ENCODE assay signal across 25 cellular contexts in the genomic region with DNA sequence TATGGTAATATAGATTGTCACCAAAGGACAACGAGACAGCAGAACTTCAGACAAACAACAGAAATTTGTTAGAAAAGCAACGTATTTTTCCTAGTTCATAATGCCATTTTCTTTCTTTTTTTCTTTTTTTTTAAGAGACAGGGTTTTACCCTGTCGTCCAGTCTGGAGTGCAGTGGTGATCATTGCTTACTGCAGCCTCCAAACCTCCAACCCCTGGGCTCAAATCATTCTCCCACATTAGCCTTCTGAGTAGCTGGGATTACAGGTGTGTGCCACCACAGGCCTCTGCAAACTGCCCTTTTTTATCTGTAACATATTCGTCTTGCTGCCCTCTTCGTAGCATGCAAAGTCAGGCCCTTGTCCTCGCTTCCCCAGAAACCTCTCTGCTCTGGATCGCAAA.
DNase-seq lines count a peak whose midpoint lies in the region; ATAC-seq and TF ChIP-seq lines count a peak whose summit lies in the region.
"Had no signal": no experiment of that assay in that cellular context is flagged by ENCODE, and none has a peak within 500 bp of the region (broad histone marks: within the 10 kb centered on the region; RNA-seq: fewer than 3 reads in every experiment).

No MANE protein-coding gene starts in this region.

- H3K27ac ChIP-seq in right atrium auricular region, result peak overlapping the region; percentile 33 to 37
- H3K27ac ChIP-seq in gastroesophageal sphincter, result peak overlapping the region in 3 of 4 donors; percentile 32 to 83 (median 48)
- no peak overlapping the region for H3K27ac ChIP-seq in neuronal stem cell (replicated peaks; ENCODE audit: low read length)
- H3K27ac ChIP-seq: foreskin keratinocyte, GM23248 had no signal

- H3K36me3 Mint-ChIP-seq in mesothelial cell of epicardium, result peaks cover 2% of the 10 kb centered on the region
- no peaks in the 10 kb centered on the region for H3K36me3 Mint-ChIP-seq in activated CD4-positive, alpha-beta memory T cell treated with anti-CD3 and anti-CD28 coated beads for 36 hours
- H3K36me3 Mint-ChIP-seq: activated naive CD8-positive, alpha-beta T cell treated with anti-CD3 and anti-CD28 coated beads, Interleukin-2, amount 10 ng/mL, durations not matched to agents 7 days and 5 days had no signal

- no peaks in the 10 kb centered on the region for H3K9me3 Mint-ChIP-seq in mesothelial cell of epicardium
- H3K9me3 Mint-ChIP-seq in activated CD4-positive, alpha-beta memory T cell treated with anti-CD3 and anti-CD28 coated beads for 36 hours, result no peaks in the 10 kb centered on the region
- H3K9me3 Mint-ChIP-seq: activated CD8-positive, alpha-beta T cell treated with anti-CD3 and anti-CD28 coated beads for 36 hours; activated naive CD8-positive, alpha-beta T cell treated with anti-CD3 and anti-CD28 coated beads, Interleukin-2, amount 10 ng/mL, durations not matched to agents 7 days and 5 days had no signal

- no peak for TF ChIP-seq CTCF in right atrium auricular region (IDR thresholded peaks at IDR 0.05)
- TF ChIP-seq CTCF in gastroesophageal sphincter (IDR thresholded peaks at IDR 0.05), result no peak
- no peak for TF ChIP-seq CTCF in mesothelial cell of epicardium (IDR thresholded peaks at IDR 0.05; ENCODE audit: unreplicated experiment)

- no peak overlapping the region for H3K4ac ChIP-seq in neuronal stem cell (ENCODE audit: low read length)

- H3K9ac ChIP-seq in neuronal stem cell (ENCODE audit: low read depth, low read length, poor library complexity), result peak overlapping the region; percentile 45
- H3K9ac ChIP-seq: GM23248 had no signal

- no peak overlapping the region for H3K27ac Mint-ChIP-seq in mesothelial cell of epicardium
- no peak overlapping the region for H3K27ac Mint-ChIP-seq in activated CD4-positive, alpha-beta memory T cell treated with anti-CD3 and anti-CD28 coated beads for 36 hours
- H3K27ac Mint-ChIP-seq: activated CD8-positive, alpha-beta T cell treated with anti-CD3 and anti-CD28 coated beads for 36 hours; activated naive CD8-positive, alpha-beta T cell treated with anti-CD3 and anti-CD28 coated beads, Interleukin-2, amount 10 ng/mL, durations not matched to agents 7 days and 5 days had no signal

- no peak for TF ChIP-seq EP300 in gastroesophageal sphincter (IDR thresholded peaks at IDR 0.05)

- TF ChIP-seq POLR2A in gastroesophageal sphincter (IDR thresholded peaks at IDR 0.05), result no peak

- no peak overlapping the region for H3K4me3 ChIP-seq in right atrium auricular region
- H3K4me3 ChIP-seq in gastroesophageal sphincter, result no peak overlapping the region
- H3K4me3 ChIP-seq in neuronal stem cell (ENCODE audit: low read length in 2 of 2), result no peak overlapping the region
- H3K4me3 ChIP-seq: GM23248, tibial nerve had no signal

- no peak overlapping the region for H4K91ac ChIP-seq in neuronal stem cell (ENCODE audit: low read depth, low read length, poor library complexity)

- H2AK5ac ChIP-seq in neuronal stem cell (ENCODE audit: low read depth, low read length), result no peak overlapping the region

- no peak overlapping the region for H2AFZ ChIP-seq in neuronal stem cell (ENCODE audit: low read length)
- H2AFZ ChIP-seq: GM23248 had no signal

- peaks cover 1% of the 10 kb centered on the region for H3K27me3 Mint-ChIP-seq in mesothelial cell of epicardium (ENCODE audit: low read depth)
- no peaks in the 10 kb centered on the region for H3K27me3 Mint-ChIP-seq in activated CD4-positive, alpha-beta memory T cell treated with anti-CD3 and anti-CD28 coated beads for 36 hours
- H3K27me3 Mint-ChIP-seq: activated CD8-positive, alpha-beta T cell treated with anti-CD3 and anti-CD28 coated beads for 36 hours had no signal

- CTCF ChIA-PET in activated CD4-positive, alpha-beta memory T cell treated with anti-CD3 and anti-CD28 coated beads for 36 hours (lab: Charles Lee), result no interaction called here

- no peak overlapping the region for H3K14ac ChIP-seq in neuronal stem cell (ENCODE audit: low read length)

- H2BK12ac ChIP-seq in neuronal stem cell (ENCODE audit: low read length), result no peak overlapping the region

- peaks cover 0 to 22% of the 10 kb centered on the region in 2 donors for H3K4me1 ChIP-seq in right atrium auricular region
- peaks cover 0 to 28% (median 0%) of the 10 kb centered on the region in 3 donors for H3K4me1 ChIP-seq in gastroesophageal sphincter
- H3K4me1 ChIP-seq in neuronal stem cell (ENCODE audit: control insufficient read depth in 2 of 2, insufficient read depth in 1 of 2, low read depth in 1 of 2, low read length in 2 of 2), result peaks cover 7 to 11% of the 10 kb centered on the region in 2 donors
- H3K4me1 ChIP-seq: foreskin keratinocyte had no signal

- ATAC-seq in left ventricle myocardium superior, result no peak
- ATAC-seq in gastroesophageal sphincter, result no peak
- no peak for ATAC-seq in GM21515 (IDR thresholded peaks at IDR 0.05; ENCODE audit: unreplicated experiment)
- ATAC-seq: activated CD8-positive, alpha-beta T cell treated with anti-CD3 and anti-CD28 coated beads for 36 hours; foreskin keratinocyte had no signal

- intact Hi-C loops in left ventricle myocardium superior (cut with micrococcal nuclease), result no loop called here
- intact Hi-C loops in activated CD4-positive, alpha-beta memory T cell treated with anti-CD3 and anti-CD28 coated beads for 36 hours (cut with micrococcal nuclease), result no loop called here

- H2BK15ac ChIP-seq in neuronal stem cell (ENCODE audit: low read length), result no peak overlapping the region

- no peak overlapping the region for H3K4me2 ChIP-seq in neuronal stem cell (ENCODE audit: insufficient read depth, low read length, poor library complexity, severe bottlenecking)

- peaks cover 47% of the 10 kb centered on the region for H3K36me3 ChIP-seq in right atrium auricular region
- H3K36me3 ChIP-seq in gastroesophageal sphincter, result peaks cover 0 to 56% of the 10 kb centered on the region in 2 donors
- peaks cover 10 to 72% of the 10 kb centered on the region in 2 donors for H3K36me3 ChIP-seq in neuronal stem cell (replicated peaks in 1 of 2; ENCODE audit: control insufficient read depth in 2 of 2, insufficient read depth in 2 of 2, low read length in 2 of 2)

- H3K23ac ChIP-seq in neuronal stem cell (ENCODE audit: low read depth, low read length, poor library complexity), result no peak overlapping the region

- POLR2A ChIA-PET in activated CD4-positive, alpha-beta memory T cell treated with anti-CD3 and anti-CD28 coated beads for 36 hours (lab: Charles Lee), result no interaction called here

- no peak overlapping the region for H2BK5ac ChIP-seq in neuronal stem cell (ENCODE audit: low read length)

- H3K9me3 ChIP-seq in right atrium auricular region (no peaks in the 10 kb centered on the region), gastroesophageal sphincter (no peaks in the 10 kb centered on the region), neuronal stem cell (replicated peaks in 1 of 2; ENCODE audit: control insufficient read depth in 2 of 2, insufficient read depth in 1 of 2, low read depth in 1 of 2, low read length in 2 of 2) (no peaks in the 10 kb centered on the region)
- H3K9me3 ChIP-seq: tibial nerve had no signal

- H3K18ac ChIP-seq in neuronal stem cell (ENCODE audit: low read length), result no peak overlapping the region

- peak overlapping the region; percentile 55 for H2BK120ac ChIP-seq in neuronal stem cell (ENCODE audit: low read depth, low read length)

- peaks cover 2% of the 10 kb centered on the region for H3K79me1 ChIP-seq in neuronal stem cell (ENCODE audit: low read depth, low read length)

- peaks cover 31% of the 10 kb centered on the region for H3K4me1 Mint-ChIP-seq in mesothelial cell of epicardium
- H3K4me1 Mint-ChIP-seq in activated CD4-positive, alpha-beta memory T cell treated with anti-CD3 and anti-CD28 coated beads for 36 hours (ENCODE audit: low read depth), result no peaks in the 10 kb centered on the region
- H3K4me1 Mint-ChIP-seq: activated naive CD8-positive, alpha-beta T cell treated with anti-CD3 and anti-CD28 coated beads, Interleukin-2, amount 10 ng/mL, durations not matched to agents 7 days and 5 days had no signal

- H3K27me3 ChIP-seq in right atrium auricular region, result no peaks in the 10 kb centered on the region
- H3K27me3 ChIP-seq in gastroesophageal sphincter, result no peaks in the 10 kb centered on the region
- H3K27me3 ChIP-seq in neuronal stem cell (ENCODE audit: control insufficient read depth in 3 of 3, insufficient read depth in 3 of 3, low read depth in 1 of 3, low read length in 3 of 3), result no peaks in the 10 kb centered on the region
- H3K27me3 ChIP-seq: foreskin keratinocyte, tibial nerve had no signal

- DNase-seq in right atrium auricular region (ENCODE audit: low spot score), result no peak
- no peak for DNase-seq in left ventricle myocardium superior
- DNase-seq in neuronal stem cell (ENCODE audit: low spot score), result no peak
- DNase-seq in NCI-H2171 treated with DMSO at 0.1 percent for 48 hours (lab: John Stamatoyannopoulos, UW), result no peak
- no peak for DNase-seq in mesothelial cell of epicardium (ENCODE audit: low spot score in 2 of 2, unreplicated experiment in 2 of 2)
- DNase-seq in activated CD4-positive, alpha-beta memory T cell treated with anti-CD3 and anti-CD28 coated beads for 36 hours, result no peak
- DNase-seq: activated CD8-positive, alpha-beta T cell treated with anti-CD3 and anti-CD28 coated beads for 36 hours; activated naive CD8-positive, alpha-beta T cell treated with anti-CD3 and anti-CD28 coated beads, Interleukin-2, amount 10 ng/mL, durations not matched to agents 7 days and 5 days; DMS79; effector CD4-positive, alpha-beta T cell; erythroblast; foreskin keratinocyte; GM23248; hypothalamus; islet precursor cell; NCI-H1436 treated with DMSO at 0.1 percent for 48 hours; NCI-H2107; NCI-H524 treated with DMSO at 0.1 percent for 48 hours; occipital lobe; SIG-M5; stimulated activated CD4-positive, alpha-beta T cell treated with anti-CD3 and anti-CD28 coated beads, Interleukin-4, amount 100 ng/mL, for 24 hours; stimulated activated naive CD4-positive, alpha-beta T cell treated with Interleukin-2 at 50 U/mL for 16 hours had no signal

- no peak overlapping the region for H3K4me3 Mint-ChIP-seq in mesothelial cell of epicardium
- no peak overlapping the region for H3K4me3 Mint-ChIP-seq in activated CD4-positive, alpha-beta memory T cell treated with anti-CD3 and anti-CD28 coated beads for 36 hours
- H3K4me3 Mint-ChIP-seq: activated CD8-positive, alpha-beta T cell treated with anti-CD3 and anti-CD28 coated beads for 36 hours; activated naive CD8-positive, alpha-beta T cell treated with anti-CD3 and anti-CD28 coated beads, Interleukin-2, amount 10 ng/mL, durations not matched to agents 7 days and 5 days had no signal

- H4K8ac ChIP-seq in neuronal stem cell (ENCODE audit: low read depth, low read length), result no peak overlapping the region

- WGBS in gastroesophageal sphincter (ENCODE audit: low coverage in 1 of 2), 2 donors, result 73 to 83% methylated on average over 5 to 7 of the region's 7 CpGs
- no CpG with 5 or more reads among the region's 7 CpGs for WGBS in neuronal stem cell (ENCODE audit: extremely low coverage in 2 of 2, insufficient read length in 2 of 2, insufficient replicate concordance in 1 of 2), 2 donors
